Comparison of ENCODE assay signal across 29 cellular contexts in the genomic region with DNA sequence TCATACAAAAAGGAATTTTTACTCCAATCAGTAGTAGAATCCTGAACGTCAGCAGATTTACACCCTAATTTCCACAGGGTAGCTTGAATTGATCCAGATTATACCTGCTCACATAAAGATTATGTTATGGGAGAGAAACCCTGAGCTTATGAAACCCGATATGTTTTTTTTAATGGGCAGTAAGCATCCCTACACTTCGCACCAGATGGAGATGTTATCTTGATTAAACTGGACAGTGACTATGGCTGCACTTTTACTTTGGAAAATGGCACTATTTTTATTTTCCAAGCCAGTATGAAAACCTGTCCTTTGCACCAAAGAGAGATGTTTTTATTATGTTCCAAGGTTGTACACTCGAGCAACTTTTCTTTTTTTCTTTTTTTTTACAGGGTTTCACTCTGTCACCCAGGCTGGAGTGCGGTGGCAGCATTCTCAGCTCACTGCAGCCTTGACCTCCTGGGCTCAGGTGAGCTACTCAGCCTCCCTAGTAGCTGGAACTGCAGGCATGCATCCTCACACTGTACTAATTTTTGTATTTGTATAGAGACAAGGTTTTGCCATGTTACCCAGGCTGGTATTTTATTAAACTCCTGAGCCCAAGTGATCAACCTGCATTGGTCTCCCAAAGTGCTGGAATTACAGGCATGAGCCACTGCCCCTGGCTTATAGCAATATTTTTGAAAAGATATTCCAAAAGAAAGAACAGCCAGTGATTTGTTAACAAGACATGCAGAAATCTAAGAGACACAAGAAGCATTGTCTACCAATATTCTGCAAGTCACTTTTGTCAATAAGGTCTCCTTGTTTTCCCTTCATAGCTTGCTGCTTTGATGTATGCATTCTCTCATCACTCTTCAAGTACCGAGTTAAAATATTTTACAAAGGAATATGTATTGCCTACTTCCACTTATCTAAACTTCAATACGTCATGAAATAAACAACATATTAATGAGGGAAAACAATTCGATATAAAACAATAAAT.
"Had no signal": no experiment of that assay in that cellular context is flagged by ENCODE, and none has a peak within 500 bp of the region (broad histone marks: within the 10 kb centered on the region; RNA-seq: fewer than 3 reads in every experiment).

No MANE protein-coding gene starts in this region.

- H3K9me3 Mint-ChIP-seq: activated CD4-positive, alpha-beta memory T cell treated with anti-CD3 and anti-CD28 coated beads for 36 hours; activated CD4-positive, alpha-beta T cell treated with anti-CD3 and anti-CD28 coated beads, Interleukin-2, amount 10 ng/mL, durations not matched to agents 24 days and 14 days; activated T-cell treated with anti-CD3 and anti-CD28 coated beads, Interleukin-2, amount 50 U/mL, for 24 hours; central memory CD8-positive, alpha-beta T cell; nephron progenitor cell; stimulated activated naive B cell treated with anti-CD40 and anti-IgM and Interleukin-4, amounts not matched to agents 10 μg/mL and 1 μg/mL and 100 μg/mL, for 72 hours; T-helper 1 cell treated with Interleukin-12 subunit alpha and Interleukin-12 subunit beta and Interleukin-4 antibody, amounts not matched to agents 30 μg/mL and 1 μg/mL, for 36 hours had no signal

- DNase-seq: activated CD4-positive, alpha-beta memory T cell treated with anti-CD3 and anti-CD28 coated beads for 36 hours; activated CD4-positive, alpha-beta T cell treated with anti-CD3 and anti-CD28 coated beads, Interleukin-2, amount 10 ng/mL, durations not matched to agents 24 days and 14 days; activated CD8-positive, alpha-beta memory T cell treated with anti-CD3 and anti-CD28 coated beads, Interleukin-2, amount 50 U/mL, for 48 hours; activated naive CD4-positive, alpha-beta T cell treated with Interleukin-2 at 50 U/mL for 16 hours; activated T-cell treated with anti-CD3 and anti-CD28 coated beads, Interleukin-2, amount 50 U/mL, for 24 hours; anterior cingulate cortex; dermis blood vessel endothelial cell; effector CD4-positive, alpha-beta T cell; foreskin keratinocyte; left ventricle myocardium inferior; nephron progenitor cell; nucleus accumbens; pancreas; psoas muscle; stimulated activated CD4-positive, alpha-beta T cell treated with anti-CD3 and anti-CD28 coated beads, Interleukin-15, amount 100 ng/mL, for 24 hours; stimulated activated CD4-positive, alpha-beta T cell treated with anti-CD3 and anti-CD28 coated beads, Interleukin-2, amount 100 ng/mL, for 24 hours; stimulated activated naive B cell treated with anti-CD40 and anti-IgM and Interleukin-4, amounts not matched to agents 10 μg/mL and 1 μg/mL and 100 μg/mL, for 72 hours; stomach; T-helper 9 cell; tibial artery; upper lobe of right lung had no signal

- H3K9me3 ChIP-seq: esophagus muscularis mucosa, left ventricle myocardium inferior, pancreas, psoas muscle, right atrium auricular region, stomach, tibial artery, upper lobe of right lung had no signal

- H3K4me3 Mint-ChIP-seq: activated CD4-positive, alpha-beta memory T cell treated with anti-CD3 and anti-CD28 coated beads for 36 hours; activated CD4-positive, alpha-beta T cell treated with anti-CD3 and anti-CD28 coated beads, Interleukin-2, amount 10 ng/mL, durations not matched to agents 24 days and 14 days; activated naive CD8-positive, alpha-beta T cell; activated T-cell treated with anti-CD3 and anti-CD28 coated beads, Interleukin-2, amount 50 U/mL, for 24 hours; central memory CD8-positive, alpha-beta T cell; nephron progenitor cell; stimulated activated naive B cell treated with anti-CD40 and anti-IgM and Interleukin-4, amounts not matched to agents 10 μg/mL and 1 μg/mL and 100 μg/mL, for 72 hours; T-helper 1 cell treated with Interleukin-12 subunit alpha and Interleukin-12 subunit beta and Interleukin-4 antibody, amounts not matched to agents 30 μg/mL and 1 μg/mL, for 36 hours had no signal

- H3K36me3 Mint-ChIP-seq: activated CD4-positive, alpha-beta memory T cell treated with anti-CD3 and anti-CD28 coated beads for 36 hours; activated naive CD8-positive, alpha-beta T cell; stimulated activated naive B cell treated with anti-CD40 and anti-IgM and Interleukin-4, amounts not matched to agents 10 μg/mL and 1 μg/mL and 100 μg/mL, for 72 hours had no signal

- H3K4me3 ChIP-seq: esophagus muscularis mucosa, left ventricle myocardium inferior, lung, pancreas, psoas muscle, right atrium auricular region, stomach, tibial artery, upper lobe of right lung had no signal

- H3K4me1 Mint-ChIP-seq: activated CD4-positive, alpha-beta T cell treated with anti-CD3 and anti-CD28 coated beads, Interleukin-2, amount 10 ng/mL, durations not matched to agents 24 days and 14 days; central memory CD8-positive, alpha-beta T cell; nephron progenitor cell; stimulated activated naive B cell treated with anti-CD40 and anti-IgM and Interleukin-4, amounts not matched to agents 10 μg/mL and 1 μg/mL and 100 μg/mL, for 72 hours had no signal

- H3K36me3 ChIP-seq: esophagus muscularis mucosa, left ventricle myocardium inferior, pancreas, right atrium auricular region, stomach, tibial artery, upper lobe of right lung had no signal

- ATAC-seq: activated CD4-positive, CD25-positive, alpha-beta regulatory T cell treated with anti-CD3 and anti-CD28 coated beads, Interleukin-2, amount 50 U/mL, for 24 hours; foreskin keratinocyte; pancreas; psoas muscle; stimulated activated naive B cell treated with anti-CD40 and anti-IgM and Interleukin-4, amounts not matched to agents 10 μg/mL and 1 μg/mL and 100 μg/mL, for 72 hours; upper lobe of right lung had no signal

- H3K27me3 Mint-ChIP-seq: activated CD4-positive, alpha-beta memory T cell treated with anti-CD3 and anti-CD28 coated beads for 36 hours; activated CD4-positive, alpha-beta T cell treated with anti-CD3 and anti-CD28 coated beads, Interleukin-2, amount 10 ng/mL, durations not matched to agents 24 days and 14 days; activated naive CD8-positive, alpha-beta T cell; activated T-cell treated with anti-CD3 and anti-CD28 coated beads, Interleukin-2, amount 50 U/mL, for 24 hours; central memory CD8-positive, alpha-beta T cell; stimulated activated naive B cell treated with anti-CD40 and anti-IgM and Interleukin-4, amounts not matched to agents 10 μg/mL and 1 μg/mL and 100 μg/mL, for 72 hours had no signal

- H3K27ac ChIP-seq: esophagus muscularis mucosa, foreskin keratinocyte, left ventricle myocardium inferior, pancreas, psoas muscle, right atrium auricular region, stomach, tibial artery, upper lobe of right lung, VCaP had no signal

- H3K27ac Mint-ChIP-seq: activated CD4-positive, alpha-beta memory T cell treated with anti-CD3 and anti-CD28 coated beads for 36 hours; activated CD4-positive, alpha-beta T cell treated with anti-CD3 and anti-CD28 coated beads, Interleukin-2, amount 10 ng/mL, durations not matched to agents 24 days and 14 days; activated naive CD8-positive, alpha-beta T cell; activated T-cell treated with anti-CD3 and anti-CD28 coated beads, Interleukin-2, amount 50 U/mL, for 24 hours; nephron progenitor cell; stimulated activated naive B cell treated with anti-CD40 and anti-IgM and Interleukin-4, amounts not matched to agents 10 μg/mL and 1 μg/mL and 100 μg/mL, for 72 hours; T-helper 1 cell treated with Interleukin-12 subunit alpha and Interleukin-12 subunit beta and Interleukin-4 antibody, amounts not matched to agents 30 μg/mL and 1 μg/mL, for 36 hours had no signal

- H3K27me3 ChIP-seq: esophagus muscularis mucosa, foreskin keratinocyte, pancreas, right atrium auricular region, stomach, tibial artery, upper lobe of right lung had no signal

- H3K4me1 ChIP-seq: esophagus muscularis mucosa, foreskin keratinocyte, left ventricle myocardium inferior, pancreas, psoas muscle, right atrium auricular region, stomach, tibial artery, upper lobe of right lung had no signal
